ENCODE assay signal across 1 cellular context in the genomic region with DNA sequence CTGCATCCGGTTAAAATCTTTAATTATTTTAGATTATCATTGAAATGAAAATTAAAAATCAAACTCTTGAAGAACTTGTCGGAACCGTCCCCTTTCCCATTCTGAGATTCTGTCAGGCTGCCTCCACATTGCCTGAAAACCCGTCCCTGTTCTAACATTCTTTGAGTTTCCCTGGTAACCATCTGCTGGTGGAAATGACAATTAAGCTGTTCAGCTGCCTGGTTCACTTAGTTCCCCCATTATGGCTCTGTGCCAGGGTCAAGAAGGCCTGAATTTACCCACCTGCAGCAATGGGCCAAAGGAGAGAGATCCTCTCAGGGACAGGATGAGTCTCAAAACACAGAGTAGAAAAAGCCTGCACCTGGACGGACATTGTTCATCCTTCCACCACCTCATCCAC.
TF ChIP-seq lines count a peak whose summit lies in the region.

No MANE protein-coding gene starts in this region.

TF ChIP-seq in SK-N-SH, 30 proteins besides CTCF, POLR2A, EP300 and RAD21 (continued from another document):
- TF ChIP-seq, protein P1, sequence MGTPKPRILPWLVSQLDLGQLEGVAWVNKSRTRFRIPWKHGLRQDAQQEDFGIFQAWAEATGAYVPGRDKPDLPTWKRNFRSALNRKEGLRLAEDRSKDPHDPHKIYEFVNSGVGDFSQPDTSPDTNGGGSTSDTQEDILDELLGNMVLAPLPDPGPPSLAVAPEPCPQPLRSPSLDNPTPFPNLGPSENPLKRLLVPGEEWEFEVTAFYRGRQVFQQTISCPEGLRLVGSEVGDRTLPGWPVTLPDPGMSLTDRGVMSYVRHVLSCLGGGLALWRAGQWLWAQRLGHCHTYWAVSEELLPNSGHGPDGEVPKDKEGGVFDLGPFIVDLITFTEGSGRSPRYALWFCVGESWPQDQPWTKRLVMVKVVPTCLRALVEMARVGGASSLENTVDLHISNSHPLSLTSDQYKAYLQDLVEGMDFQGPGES (IDR thresholded peaks at IDR 0.05; ENCODE audit: low read depth, low read length): no peak
- TF ChIP-seq NFIC (IDR thresholded peaks at IDR 0.05; ENCODE audit: borderline replicate concordance) (peak; percentile 25; the same call in 1 of the 2 replicates), RFX5 (IDR thresholded peaks at IDR 0.05; ENCODE audit: low read length) (no peak), FOXJ3 (CRISPR knock-in tag; IDR thresholded peaks at IDR 0.05) (no peak), POLR2AphosphoS5 (IDR thresholded peaks at IDR 0.05; ENCODE audit: low read depth, low read length) (no peak)
- TF ChIP-seq, protein P2, sequence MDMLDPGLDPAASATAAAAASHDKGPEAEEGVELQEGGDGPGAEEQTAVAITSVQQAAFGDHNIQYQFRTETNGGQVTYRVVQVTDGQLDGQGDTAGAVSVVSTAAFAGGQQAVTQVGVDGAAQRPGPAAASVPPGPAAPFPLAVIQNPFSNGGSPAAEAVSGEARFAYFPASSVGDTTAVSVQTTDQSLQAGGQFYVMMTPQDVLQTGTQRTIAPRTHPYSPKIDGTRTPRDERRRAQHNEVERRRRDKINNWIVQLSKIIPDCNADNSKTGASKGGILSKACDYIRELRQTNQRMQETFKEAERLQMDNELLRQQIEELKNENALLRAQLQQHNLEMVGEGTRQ (IDR thresholded peaks at IDR 0.05; ENCODE audit: borderline replicate concordance, low read depth, low read length): no peak
